ENCODE assay signal across 17 cellular contexts in genomic region chr1:96804649-96805048, GRCh38.
DNase-seq lines count a peak whose midpoint lies in the region; ATAC-seq, FAIRE-seq and TF ChIP-seq lines count a peak whose summit lies in the region.
"Had no signal": no experiment of that assay in that cellular context is flagged by ENCODE, and none has a peak within 500 bp of the region (broad histone marks: within the 10 kb centered on the region; RNA-seq: fewer than 3 reads in every experiment).

No MANE protein-coding gene starts in this region.

- peaks cover 20% of the 10 kb centered on the region; the same call in 1 of the 2 replicates for H3K36me3 ChIP-seq in GM23338 (ENCODE audit: insufficient read depth)

- H3K27me3 ChIP-seq in GM23338 (ENCODE audit: insufficient read depth): no peaks in the 10 kb centered on the region

- H3K27ac Mint-ChIP-seq in GM23338: no peak overlapping the region
- H3K27ac Mint-ChIP-seq: CD4-positive, alpha-beta memory T cell had no signal

- TF ChIP-seq POLR2A in H54 (IDR thresholded peaks at IDR 0.05; ENCODE audit: low read depth, low read length): no peak

- H3K4me1 ChIP-seq in GM23338 (ENCODE audit: insufficient read depth): peaks cover 17% of the 10 kb centered on the region

- FAIRE-seq in H54 (lab: Jason Lieb, UNC): no peak

- H3K4me3 Mint-ChIP-seq in GM23338: no peak overlapping the region
- H3K4me3 Mint-ChIP-seq: CD4-positive, alpha-beta memory T cell; H9 had no signal

- no peaks in the 10 kb centered on the region for H3K9me3 Mint-ChIP-seq in GM23338
- H3K9me3 Mint-ChIP-seq: CD4-positive, alpha-beta memory T cell; H9 had no signal

- no peak overlapping the region for H3K4me3 ChIP-seq in GM23338

- ATAC-seq in GM23338: peak; percentile 68
- ATAC-seq in HG03442 (IDR thresholded peaks at IDR 0.05; ENCODE audit: unreplicated experiment): no peak
- no peak for ATAC-seq in HG03565 (IDR thresholded peaks at IDR 0.05; ENCODE audit: unreplicated experiment)
- ATAC-seq: PC-3 had no signal

- H3K9me2 ChIP-seq in GM23338 (ENCODE audit: insufficient read depth): no peaks in the 10 kb centered on the region

- no peak overlapping the region for H2AFZ ChIP-seq in GM23338

- peaks cover 53% of the 10 kb centered on the region for H3K4me1 Mint-ChIP-seq in GM23338

- no peak overlapping the region for H3K4me2 ChIP-seq in GM23338

- TF ChIP-seq CTCF in GM23338 (conservative IDR thresholded peaks at IDR 0.05; ENCODE audit: low read depth in 2 of 2): no peak

- peaks cover 7% of the 10 kb centered on the region; the same call in 1 of the 2 replicates for H3K79me2 ChIP-seq in GM23338 (replicated peaks; ENCODE audit: insufficient read depth)

- peaks cover 20% of the 10 kb centered on the region; the same call in 2 of the 3 replicates for H3K36me3 Mint-ChIP-seq in GM23338 (ENCODE audit: low read depth)

- 0 out of 2 replicates have a peak overlapping the region, but pooled peaks have one; percentile 2 for H3K27ac ChIP-seq in GM23338 (ENCODE audit: low read depth)
- H3K27ac ChIP-seq: HL-60 had no signal

- H4K20me1 ChIP-seq in GM23338 (replicated peaks; ENCODE audit: insufficient read depth): no peaks in the 10 kb centered on the region

- H3K27me3 Mint-ChIP-seq in GM23338 (ENCODE audit: insufficient read depth, low read depth, poor library complexity): no peaks in the 10 kb centered on the region
- H3K27me3 Mint-ChIP-seq: CD4-positive, alpha-beta memory T cell had no signal

- H3F3A ChIP-seq in GM23338 (replicated peaks; ENCODE audit: low read depth): no peaks in the 10 kb centered on the region

- DNase-seq in GM23338 (ENCODE audit: low spot score): peak; percentile 34
- DNase-seq in LHCN-M2 (ENCODE audit: low read depth): peak; percentile 90
- DNase-seq in dermis blood vessel endothelial cell: peak; percentile 21
- DNase-seq in myocyte (ENCODE audit: low read depth): peak; percentile 82
- no peak for DNase-seq in H54 (ENCODE audit: insufficient read length, low spot score)
- DNase-seq: Calu3; CD4-positive, alpha-beta memory T cell; DMS79; H9; MV-4-11; NCI-H1436 treated with DMSO at 0.1 percent for 48 hours; NCI-H2107; NCI-H345; PC-3 had no signal

TF ChIP-seq in GM23338, 12 proteins besides CTCF, POLR2A, EP300 and RAD21:
- TF ChIP-seq STAT1 (IDR thresholded peaks at IDR 0.05; ENCODE audit: unreplicated experiment) (no peak), POLR2AphosphoS5 (IDR thresholded peaks at IDR 0.05; ENCODE audit: low read depth) (no peak), NANOG (IDR thresholded peaks at IDR 0.05; ENCODE audit: borderline replicate concordance) (no peak), EZH2 (IDR thresholded peaks at IDR 0.05; ENCODE audit: low read depth, unreplicated experiment) (no peak)
